In genomic region chr3:30650348-30650995, GRCh38 we compare ENCODE assay signal across 15 cellular contexts. TPM values are rescaled to one million over a fixed set of nuclear protein-coding genes. Genes with fewer than 3 reads are reported as not detected.
DNase-seq lines count a peak whose midpoint lies in the region; ATAC-seq, FAIRE-seq and TF ChIP-seq lines count a peak whose summit lies in the region.
"Had no signal": no experiment of that assay in that cellular context is flagged by ENCODE, and none has a peak within 500 bp of the region (broad histone marks: within the 10 kb centered on the region; RNA-seq: fewer than 3 reads in every experiment).

No MANE protein-coding gene starts in this region.

- TF ChIP-seq POLR2A in gastroesophageal sphincter (IDR thresholded peaks at IDR 0.05) = no peak

- no peak for FAIRE-seq in urothelium cell line (lab: Jason Lieb, UNC)

- H3K4me1 ChIP-seq in gastroesophageal sphincter = peaks cover 15 to 59% (median 37%) of the 10 kb centered on the region in 3 donors
- H3K4me1 ChIP-seq: HAP-1 had no signal

- no peak for DNase-seq in activated CD8-positive, alpha-beta memory T cell treated with anti-CD3 and anti-CD28 coated beads, Interleukin-2, amount 10 ng/mL, durations not matched to agents 7 days and 5 days
- DNase-seq in activated CD8-positive, alpha-beta memory T cell treated with anti-CD3 and anti-CD28 coated beads, Interleukin-2, amount 50 U/mL, for 4 hours = no peak
- DNase-seq in T-cell (no peak), NCI-H2029 treated with DMSO at 0.1 percent for 48 hours (lab: John Stamatoyannopoulos, UW) (no peak), urothelium cell line (ENCODE audit: low spot score) (no peak), NOMO-1 (lab: John Stamatoyannopoulos, UW; ENCODE audit: unreplicated experiment in 2 of 2) (no peak)
- no peak for DNase-seq in stimulated activated naive B cell treated with anti-CD40 and anti-IgM and Interleukin-4, amounts not matched to agents 10 μg/mL and 1 μg/mL and 100 μg/mL, for 72 hours
- DNase-seq: ACHN, activated T-cell treated with anti-CD3 and anti-CD28 coated beads for 4 hours, NCI-H446 treated with DMSO at 0.1 percent for 48 hours, trophoblast cell had no signal

- peaks cover 92% of the 10 kb centered on the region for H3K36me3 Mint-ChIP-seq in activated CD8-positive, alpha-beta memory T cell treated with anti-CD3 and anti-CD28 coated beads, Interleukin-2, amount 10 ng/mL, durations not matched to agents 7 days and 5 days
- H3K36me3 Mint-ChIP-seq in T-cell = peaks cover 75% of the 10 kb centered on the region
- peaks cover 60 to 69% of the 10 kb centered on the region in 2 donors for H3K36me3 Mint-ChIP-seq in stimulated activated naive B cell treated with anti-CD40 and anti-IgM and Interleukin-4, amounts not matched to agents 10 μg/mL and 1 μg/mL and 100 μg/mL, for 72 hours

- H3K4me3 ChIP-seq in gastroesophageal sphincter = no peak overlapping the region
- H3K4me3 ChIP-seq: cardiac muscle cell, HAP-1 had no signal

- H3K36me3 ChIP-seq in gastroesophageal sphincter = peaks cover 15 to 97% of the 10 kb centered on the region in 2 donors

- POLR2A ChIA-PET in T-cell (lab: Charles Lee) = no interaction called here

- TF ChIP-seq CTCF in gastroesophageal sphincter (IDR thresholded peaks at IDR 0.05) = no peak

- H3K9me3 Mint-ChIP-seq in activated CD8-positive, alpha-beta memory T cell treated with anti-CD3 and anti-CD28 coated beads, Interleukin-2, amount 10 ng/mL, durations not matched to agents 7 days and 5 days (ENCODE audit: low read depth) = no peaks in the 10 kb centered on the region
- H3K9me3 Mint-ChIP-seq in T-cell = no peaks in the 10 kb centered on the region
- H3K9me3 Mint-ChIP-seq in stimulated activated naive B cell treated with anti-CD40 and anti-IgM and Interleukin-4, amounts not matched to agents 10 μg/mL and 1 μg/mL and 100 μg/mL, for 72 hours = peaks cover 0 to 5% of the 10 kb centered on the region in 2 donors

- WGBS in gastroesophageal sphincter (ENCODE audit: low coverage in 1 of 2), 2 donors = 71 to 100% methylated on average over 1 to 2 of the region's 2 CpGs

- no peaks in the 10 kb centered on the region for H3K27me3 Mint-ChIP-seq in activated CD8-positive, alpha-beta memory T cell treated with anti-CD3 and anti-CD28 coated beads, Interleukin-2, amount 10 ng/mL, durations not matched to agents 7 days and 5 days
- H3K27me3 Mint-ChIP-seq in T-cell = no peaks in the 10 kb centered on the region
- no peaks in the 10 kb centered on the region for H3K27me3 Mint-ChIP-seq in stimulated activated naive B cell treated with anti-CD40 and anti-IgM and Interleukin-4, amounts not matched to agents 10 μg/mL and 1 μg/mL and 100 μg/mL, for 72 hours

- peak overlapping the region; percentile 39 for H3K27ac Mint-ChIP-seq in activated CD8-positive, alpha-beta memory T cell treated with anti-CD3 and anti-CD28 coated beads, Interleukin-2, amount 10 ng/mL, durations not matched to agents 7 days and 5 days
- H3K27ac Mint-ChIP-seq in T-cell = peak overlapping the region; percentile 77 to 95
- H3K27ac Mint-ChIP-seq in stimulated activated naive B cell treated with anti-CD40 and anti-IgM and Interleukin-4, amounts not matched to agents 10 μg/mL and 1 μg/mL and 100 μg/mL, for 72 hours = peak overlapping the region; percentile 26

- no peak for TF ChIP-seq EP300 in gastroesophageal sphincter (IDR thresholded peaks at IDR 0.05)

- H3K27ac ChIP-seq in gastroesophageal sphincter = peak overlapping the region; percentile 35 to 68 (median 66)
- H3K27ac ChIP-seq: cardiac muscle cell had no signal

- CTCF ChIA-PET in activated CD8-positive, alpha-beta memory T cell treated with anti-CD3 and anti-CD28 coated beads, Interleukin-2, amount 10 ng/mL, durations not matched to agents 7 days and 5 days (lab: Charles Lee) = no interaction called here
- CTCF ChIA-PET in T-cell (lab: Charles Lee) = interaction anchor here in 1 of 2 donors (0.7 to 1.1 kb wide), 3 partner anchors 12 to 43 kb away, joined by 3 read pairs; no protein-coding TSS in a partner anchor

- H3K9me3 ChIP-seq in gastroesophageal sphincter = no peaks in the 10 kb centered on the region
- H3K9me3 ChIP-seq: HAP-1 had no signal

- peaks cover 89% of the 10 kb centered on the region for H3K4me1 Mint-ChIP-seq in activated CD8-positive, alpha-beta memory T cell treated with anti-CD3 and anti-CD28 coated beads, Interleukin-2, amount 10 ng/mL, durations not matched to agents 7 days and 5 days
- H3K4me1 Mint-ChIP-seq in T-cell = peaks cover 97 to 98% (median 98%) of the 10 kb centered on the region in 3 donors
- peaks cover 49 to 90% of the 10 kb centered on the region in 2 donors for H3K4me1 Mint-ChIP-seq in stimulated activated naive B cell treated with anti-CD40 and anti-IgM and Interleukin-4, amounts not matched to agents 10 μg/mL and 1 μg/mL and 100 μg/mL, for 72 hours

- H3K4me3 Mint-ChIP-seq in activated CD8-positive, alpha-beta memory T cell treated with anti-CD3 and anti-CD28 coated beads, Interleukin-2, amount 10 ng/mL, durations not matched to agents 7 days and 5 days = no peak overlapping the region
- H3K4me3 Mint-ChIP-seq in T-cell = peak overlapping the region in 1 of 3 donors; percentile 76
- H3K4me3 Mint-ChIP-seq in stimulated activated naive B cell treated with anti-CD40 and anti-IgM and Interleukin-4, amounts not matched to agents 10 μg/mL and 1 μg/mL and 100 μg/mL, for 72 hours = no peak overlapping the region

- no peaks in the 10 kb centered on the region for H3K27me3 ChIP-seq in gastroesophageal sphincter
- H3K27me3 ChIP-seq: cardiac muscle cell had no signal

- ATAC-seq in activated CD8-positive, alpha-beta memory T cell treated with anti-CD3 and anti-CD28 coated beads, Interleukin-2, amount 10 ng/mL, durations not matched to agents 7 days and 5 days = no peak
- ATAC-seq in T-cell (replicated peaks in 1 of 4) (no peak), gastroesophageal sphincter (no peak)
- ATAC-seq in stimulated activated naive B cell treated with anti-CD40 and anti-IgM and Interleukin-4, amounts not matched to agents 10 μg/mL and 1 μg/mL and 100 μg/mL, for 72 hours (replicated peaks) = no peak
- ATAC-seq: esophagus mucosa had no signal

RNA-seq across cellular contexts. Expression of gene TGFBR2, which starts 44.1 kb away (rescaled TPM):
- total RNA-seq in activated CD8-positive, alpha-beta memory T cell treated with anti-CD3 and anti-CD28 coated beads, Interleukin-2, amount 10 ng/mL, durations not matched to agents 7 days and 5 days = 10 to 100 TPM; 47.3 to 50.5 TPM
- 100 to 1,000 TPM; 114 to 145 (median 127) TPM for total RNA-seq in T-cell
- total RNA-seq in gastroesophageal sphincter = 100 to 1,000 TPM; 174 to 297 (median 231) TPM

Comparison
In these comparisons a context has a peak if more than half of its experiments do, and no peak if none do; other contexts are left out.
1. H3K27ac Mint-ChIP-seq: peak in every context shown above with its lines; median percentile 86 in T-cell; 39 in activated CD8-positive, alpha-beta memory T cell treated with anti-CD3 and anti-CD28 coated beads, Interleukin-2, amount 10 ng/mL, durations not matched to agents 7 days and 5 days; 26 in stimulated activated naive B cell treated with anti-CD40 and anti-IgM and Interleukin-4, amounts not matched to agents 10 μg/mL and 1 μg/mL and 100 μg/mL, for 72 hours.